1 cellular context compared by ENCODE assay signal in the genomic region with DNA sequence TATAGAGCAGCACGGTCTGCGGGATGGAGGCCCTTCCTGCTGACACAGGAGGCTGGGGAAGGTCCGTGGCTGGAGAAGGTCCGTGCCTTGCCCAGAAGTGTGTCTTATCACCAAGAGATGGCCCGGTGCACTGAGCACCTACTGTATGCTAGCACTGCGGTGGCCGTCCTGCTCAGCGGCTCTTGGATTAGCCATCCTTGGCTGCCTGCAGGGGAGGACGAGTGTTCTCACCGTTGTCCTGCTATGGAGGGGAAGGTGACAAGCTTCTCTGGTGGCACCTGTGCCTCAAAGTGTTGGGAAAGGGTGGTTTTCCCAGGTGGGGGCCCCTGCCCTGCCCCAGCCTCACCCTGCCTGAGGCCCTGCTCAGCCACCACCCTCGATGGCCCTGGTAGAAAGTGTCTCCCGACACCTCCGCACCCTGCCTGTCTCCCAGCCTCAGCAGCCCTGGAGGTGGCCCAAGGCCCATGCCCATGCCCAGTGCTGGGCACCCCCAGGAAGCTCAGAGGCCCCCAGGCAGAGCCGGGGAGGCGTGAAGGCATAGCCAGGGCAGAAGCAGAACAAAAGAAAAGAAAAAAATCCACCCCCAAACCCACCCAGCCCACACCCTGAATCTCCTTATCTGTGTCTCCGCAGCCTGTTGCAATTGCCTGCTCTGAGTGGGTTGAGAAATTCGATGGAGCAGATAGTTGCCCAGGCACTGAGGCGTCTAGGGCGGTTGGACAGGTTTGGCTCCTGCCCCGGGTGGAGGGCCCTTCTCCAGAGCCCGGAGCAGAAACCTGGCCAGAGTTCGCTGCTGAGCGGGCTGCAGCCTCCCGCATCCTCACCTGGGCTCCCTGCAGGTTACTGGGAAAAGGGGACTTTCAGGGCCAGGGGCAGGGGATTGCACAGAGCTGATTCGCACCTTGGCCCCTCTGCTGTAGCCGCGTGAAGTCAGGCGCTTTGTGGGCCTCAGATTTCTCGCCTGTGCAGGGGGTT.
TF ChIP-seq lines count a peak whose summit lies in the region.

No MANE protein-coding gene starts in this region.

TF ChIP-seq in WTC11, 78 proteins besides CTCF, POLR2A, EP300 and RAD21 (continued from another document):
- TF ChIP-seq, protein P1, sequence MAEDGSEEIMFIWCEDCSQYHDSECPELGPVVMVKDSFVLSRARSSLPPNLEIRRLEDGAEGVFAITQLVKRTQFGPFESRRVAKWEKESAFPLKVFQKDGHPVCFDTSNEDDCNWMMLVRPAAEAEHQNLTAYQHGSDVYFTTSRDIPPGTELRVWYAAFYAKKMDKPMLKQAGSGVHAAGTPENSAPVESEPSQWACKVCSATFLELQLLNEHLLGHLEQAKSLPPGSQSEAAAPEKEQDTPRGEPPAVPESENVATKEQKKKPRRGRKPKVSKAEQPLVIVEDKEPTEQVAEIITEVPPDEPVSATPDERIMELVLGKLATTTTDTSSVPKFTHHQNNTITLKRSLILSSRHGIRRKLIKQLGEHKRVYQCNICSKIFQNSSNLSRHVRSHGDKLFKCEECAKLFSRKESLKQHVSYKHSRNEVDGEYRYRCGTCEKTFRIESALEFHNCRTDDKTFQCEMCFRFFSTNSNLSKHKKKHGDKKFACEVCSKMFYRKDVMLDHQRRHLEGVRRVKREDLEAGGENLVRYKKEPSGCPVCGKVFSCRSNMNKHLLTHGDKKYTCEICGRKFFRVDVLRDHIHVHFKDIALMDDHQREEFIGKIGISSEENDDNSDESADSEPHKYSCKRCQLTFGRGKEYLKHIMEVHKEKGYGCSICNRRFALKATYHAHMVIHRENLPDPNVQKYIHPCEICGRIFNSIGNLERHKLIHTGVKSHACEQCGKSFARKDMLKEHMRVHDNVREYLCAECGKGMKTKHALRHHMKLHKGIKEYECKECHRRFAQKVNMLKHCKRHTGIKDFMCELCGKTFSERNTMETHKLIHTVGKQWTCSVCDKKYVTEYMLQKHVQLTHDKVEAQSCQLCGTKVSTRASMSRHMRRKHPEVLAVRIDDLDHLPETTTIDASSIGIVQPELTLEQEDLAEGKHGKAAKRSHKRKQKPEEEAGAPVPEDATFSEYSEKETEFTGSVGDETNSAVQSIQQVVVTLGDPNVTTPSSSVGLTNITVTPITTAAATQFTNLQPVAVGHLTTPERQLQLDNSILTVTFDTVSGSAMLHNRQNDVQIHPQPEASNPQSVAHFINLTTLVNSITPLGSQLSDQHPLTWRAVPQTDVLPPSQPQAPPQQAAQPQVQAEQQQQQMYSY (CRISPR knock-in tag; IDR thresholded peaks at IDR 0.05), result no peak
- no peak for TF ChIP-seq ATF1 (CRISPR knock-in tag; IDR thresholded peaks at IDR 0.05)
- TF ChIP-seq, protein P2, sequence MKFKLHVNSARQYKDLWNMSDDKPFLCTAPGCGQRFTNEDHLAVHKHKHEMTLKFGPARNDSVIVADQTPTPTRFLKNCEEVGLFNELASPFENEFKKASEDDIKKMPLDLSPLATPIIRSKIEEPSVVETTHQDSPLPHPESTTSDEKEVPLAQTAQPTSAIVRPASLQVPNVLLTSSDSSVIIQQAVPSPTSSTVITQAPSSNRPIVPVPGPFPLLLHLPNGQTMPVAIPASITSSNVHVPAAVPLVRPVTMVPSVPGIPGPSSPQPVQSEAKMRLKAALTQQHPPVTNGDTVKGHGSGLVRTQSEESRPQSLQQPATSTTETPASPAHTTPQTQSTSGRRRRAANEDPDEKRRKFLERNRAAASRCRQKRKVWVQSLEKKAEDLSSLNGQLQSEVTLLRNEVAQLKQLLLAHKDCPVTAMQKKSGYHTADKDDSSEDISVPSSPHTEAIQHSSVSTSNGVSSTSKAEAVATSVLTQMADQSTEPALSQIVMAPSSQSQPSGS (CRISPR knock-in tag; IDR thresholded peaks at IDR 0.05; ENCODE audit: borderline replicate concordance, low read depth), result no peak
- TF ChIP-seq, protein P3, sequence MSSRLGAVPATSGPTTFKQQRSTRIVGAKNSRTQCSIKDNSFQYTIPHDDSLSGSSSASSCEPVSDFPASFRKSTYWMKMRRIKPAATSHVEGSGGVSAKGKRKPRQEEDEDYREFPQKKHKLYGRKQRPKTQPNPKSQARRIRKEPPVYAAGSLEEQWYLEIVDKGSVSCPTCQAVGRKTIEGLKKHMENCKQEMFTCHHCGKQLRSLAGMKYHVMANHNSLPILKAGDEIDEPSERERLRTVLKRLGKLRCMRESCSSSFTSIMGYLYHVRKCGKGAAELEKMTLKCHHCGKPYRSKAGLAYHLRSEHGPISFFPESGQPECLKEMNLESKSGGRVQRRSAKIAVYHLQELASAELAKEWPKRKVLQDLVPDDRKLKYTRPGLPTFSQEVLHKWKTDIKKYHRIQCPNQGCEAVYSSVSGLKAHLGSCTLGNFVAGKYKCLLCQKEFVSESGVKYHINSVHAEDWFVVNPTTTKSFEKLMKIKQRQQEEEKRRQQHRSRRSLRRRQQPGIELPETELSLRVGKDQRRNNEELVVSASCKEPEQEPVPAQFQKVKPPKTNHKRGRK (CRISPR knock-in tag; IDR thresholded peaks at IDR 0.05; ENCODE audit: borderline replicate concordance), result no peak
- no peak for TF ChIP-seq SOX15 (CRISPR knock-in tag; IDR thresholded peaks at IDR 0.05)
- TF ChIP-seq, protein P4, sequence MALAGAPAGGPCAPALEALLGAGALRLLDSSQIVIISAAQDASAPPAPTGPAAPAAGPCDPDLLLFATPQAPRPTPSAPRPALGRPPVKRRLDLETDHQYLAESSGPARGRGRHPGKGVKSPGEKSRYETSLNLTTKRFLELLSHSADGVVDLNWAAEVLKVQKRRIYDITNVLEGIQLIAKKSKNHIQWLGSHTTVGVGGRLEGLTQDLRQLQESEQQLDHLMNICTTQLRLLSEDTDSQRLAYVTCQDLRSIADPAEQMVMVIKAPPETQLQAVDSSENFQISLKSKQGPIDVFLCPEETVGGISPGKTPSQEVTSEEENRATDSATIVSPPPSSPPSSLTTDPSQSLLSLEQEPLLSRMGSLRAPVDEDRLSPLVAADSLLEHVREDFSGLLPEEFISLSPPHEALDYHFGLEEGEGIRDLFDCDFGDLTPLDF (CRISPR knock-in tag; IDR thresholded peaks at IDR 0.05), result no peak
- TF ChIP-seq, protein P5, sequence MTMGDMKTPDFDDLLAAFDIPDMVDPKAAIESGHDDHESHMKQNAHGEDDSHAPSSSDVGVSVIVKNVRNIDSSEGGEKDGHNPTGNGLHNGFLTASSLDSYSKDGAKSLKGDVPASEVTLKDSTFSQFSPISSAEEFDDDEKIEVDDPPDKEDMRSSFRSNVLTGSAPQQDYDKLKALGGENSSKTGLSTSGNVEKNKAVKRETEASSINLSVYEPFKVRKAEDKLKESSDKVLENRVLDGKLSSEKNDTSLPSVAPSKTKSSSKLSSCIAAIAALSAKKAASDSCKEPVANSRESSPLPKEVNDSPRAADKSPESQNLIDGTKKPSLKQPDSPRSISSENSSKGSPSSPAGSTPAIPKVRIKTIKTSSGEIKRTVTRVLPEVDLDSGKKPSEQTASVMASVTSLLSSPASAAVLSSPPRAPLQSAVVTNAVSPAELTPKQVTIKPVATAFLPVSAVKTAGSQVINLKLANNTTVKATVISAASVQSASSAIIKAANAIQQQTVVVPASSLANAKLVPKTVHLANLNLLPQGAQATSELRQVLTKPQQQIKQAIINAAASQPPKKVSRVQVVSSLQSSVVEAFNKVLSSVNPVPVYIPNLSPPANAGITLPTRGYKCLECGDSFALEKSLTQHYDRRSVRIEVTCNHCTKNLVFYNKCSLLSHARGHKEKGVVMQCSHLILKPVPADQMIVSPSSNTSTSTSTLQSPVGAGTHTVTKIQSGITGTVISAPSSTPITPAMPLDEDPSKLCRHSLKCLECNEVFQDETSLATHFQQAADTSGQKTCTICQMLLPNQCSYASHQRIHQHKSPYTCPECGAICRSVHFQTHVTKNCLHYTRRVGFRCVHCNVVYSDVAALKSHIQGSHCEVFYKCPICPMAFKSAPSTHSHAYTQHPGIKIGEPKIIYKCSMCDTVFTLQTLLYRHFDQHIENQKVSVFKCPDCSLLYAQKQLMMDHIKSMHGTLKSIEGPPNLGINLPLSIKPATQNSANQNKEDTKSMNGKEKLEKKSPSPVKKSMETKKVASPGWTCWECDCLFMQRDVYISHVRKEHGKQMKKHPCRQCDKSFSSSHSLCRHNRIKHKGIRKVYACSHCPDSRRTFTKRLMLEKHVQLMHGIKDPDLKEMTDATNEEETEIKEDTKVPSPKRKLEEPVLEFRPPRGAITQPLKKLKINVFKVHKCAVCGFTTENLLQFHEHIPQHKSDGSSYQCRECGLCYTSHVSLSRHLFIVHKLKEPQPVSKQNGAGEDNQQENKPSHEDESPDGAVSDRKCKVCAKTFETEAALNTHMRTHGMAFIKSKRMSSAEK (CRISPR knock-in tag; IDR thresholded peaks at IDR 0.05; ENCODE audit: borderline replicate concordance), result no peak
